Comparison of ENCODE assay signal across 14 cellular contexts in genomic region chr13:24313449-24313848, GRCh38. TPM values are rescaled to one million over a fixed set of nuclear protein-coding genes. Genes with fewer than 3 reads are reported as not detected.
DNase-seq lines count a peak whose midpoint lies in the region; ATAC-seq and TF ChIP-seq lines count a peak whose summit lies in the region.
"Had no signal": no experiment of that assay in that cellular context is flagged by ENCODE, and none has a peak within 500 bp of the region (broad histone marks: within the 10 kb centered on the region; RNA-seq: fewer than 3 reads in every experiment).

No MANE protein-coding gene starts in this region.

- H3K4me1 Mint-ChIP-seq in HFFc6 (ENCODE audit: low read depth): no peaks in the 10 kb centered on the region
- H3K4me1 Mint-ChIP-seq in stimulated activated memory B cell treated with anti-CD40 and anti-IgM and Interleukin-4, amounts not matched to agents 10 μg/mL and 1 μg/mL and 100 μg/mL, for 72 hours: no peaks in the 10 kb centered on the region
- peaks cover 0 to 3% (median 0%) of the 10 kb centered on the region in 4 donors for H3K4me1 Mint-ChIP-seq in CD4-positive, alpha-beta memory T cell

- 60% methylated on average over 5 of the region's 5 CpGs for WGBS in liver

- H3K4me3 ChIP-seq in brain microvascular endothelial cell (ENCODE audit: low read depth, low read length): no peak overlapping the region
- H3K4me3 ChIP-seq in liver (ENCODE audit: low read depth in 1 of 3, low read length in 3 of 3): no peak overlapping the region
- H3K4me3 ChIP-seq in CD4-positive, alpha-beta memory T cell (ENCODE audit: low read length in 2 of 2): no peak overlapping the region

- CTCF ChIA-PET in CD4-positive, alpha-beta memory T cell (lab: Charles Lee; ENCODE audit: partially characterized antibody): interaction anchor here (0.6 to 2.2 kb wide), 2 partner anchors 85 to 856 kb away, joined by 3 to 4 read pairs; no protein-coding TSS in a partner anchor

- no peak for ATAC-seq in stimulated activated memory B cell treated with anti-CD40 and anti-IgM and Interleukin-4, amounts not matched to agents 10 μg/mL and 1 μg/mL and 100 μg/mL, for 72 hours
- ATAC-seq in HG02938 (IDR thresholded peaks at IDR 0.05; ENCODE audit: unreplicated experiment): no peak
- ATAC-seq: left cardiac atrium had no signal

- H3K27ac ChIP-seq in brain microvascular endothelial cell: no peak overlapping the region
- no peak overlapping the region for H3K27ac ChIP-seq in liver (ENCODE audit: low read depth in 1 of 2, low read length in 2 of 2)
- no peak overlapping the region for H3K27ac ChIP-seq in CD4-positive, alpha-beta memory T cell (ENCODE audit: low read depth, low read length)
- H3K27ac ChIP-seq: epithelial cell of prostate had no signal

- peaks cover 16% of the 10 kb centered on the region for H3K27me3 Mint-ChIP-seq in HFFc6 (ENCODE audit: insufficient read depth)
- H3K27me3 Mint-ChIP-seq in stimulated activated memory B cell treated with anti-CD40 and anti-IgM and Interleukin-4, amounts not matched to agents 10 μg/mL and 1 μg/mL and 100 μg/mL, for 72 hours: peaks cover 9% of the 10 kb centered on the region
- no peaks in the 10 kb centered on the region for H3K27me3 Mint-ChIP-seq in CD4-positive, alpha-beta memory T cell

- in situ Hi-C loops in brain microvascular endothelial cell (cut with HindIII; ENCODE audit: low pct_ligation_motif_present, low sequenced_read_pairs): no loop called here

- peak; percentile 43 for TF ChIP-seq CTCF in AG09319 (IDR thresholded peaks at IDR 0.05; ENCODE audit: low read depth, low read length)
- peak; percentile 68 for TF ChIP-seq CTCF in HFFc6 (IDR thresholded peaks at IDR 0.05)
- TF ChIP-seq CTCF in brain microvascular endothelial cell (IDR thresholded peaks at IDR 0.05; ENCODE audit: low read depth, low read length, missing control alignments): peak; percentile 29
- TF ChIP-seq CTCF in liver (IDR thresholded peaks at IDR 0.05; ENCODE audit: low read depth, low read length, missing input control): peak; percentile 27

- H3K4me3 Mint-ChIP-seq in HFFc6: no peak overlapping the region
- no peak overlapping the region for H3K4me3 Mint-ChIP-seq in stimulated activated memory B cell treated with anti-CD40 and anti-IgM and Interleukin-4, amounts not matched to agents 10 μg/mL and 1 μg/mL and 100 μg/mL, for 72 hours
- no peak overlapping the region for H3K4me3 Mint-ChIP-seq in CD4-positive, alpha-beta memory T cell
- H3K4me3 Mint-ChIP-seq: activated naive CD8-positive, alpha-beta T cell treated with anti-CD3 and anti-CD28 coated beads, Interleukin-2, amount 10 ng/mL, durations not matched to agents 7 days and 5 days had no signal

- H3K9ac ChIP-seq in liver (ENCODE audit: low read depth in 1 of 2, low read length in 2 of 2): no peak overlapping the region

- peak; percentile 62 to 64 for TF ChIP-seq RAD21 in liver (IDR thresholded peaks at IDR 0.05)

- DNase-seq in AG09319 (ENCODE audit: extremely low read depth, low read depth): no peak
- DNase-seq in HFFc6: peak; percentile 25
- DNase-seq in brain microvascular endothelial cell: peak; percentile 8
- DNase-seq in CD4-positive, alpha-beta memory T cell: no peak
- DNase-seq in iPS-NIHi7 (ENCODE audit: extremely low spot score): no peak
- DNase-seq: activated CD4-positive, alpha-beta T cell treated with anti-CD3 and anti-CD28 coated beads, Interleukin-2, amount 50 U/mL, for 1 hour; activated naive CD8-positive, alpha-beta T cell treated with anti-CD3 and anti-CD28 coated beads, Interleukin-2, amount 10 ng/mL, durations not matched to agents 7 days and 5 days; Calu3; left cardiac atrium; NCI-H226 had no signal

- no peaks in the 10 kb centered on the region for H3K9me3 Mint-ChIP-seq in HFFc6
- no peaks in the 10 kb centered on the region for H3K9me3 Mint-ChIP-seq in stimulated activated memory B cell treated with anti-CD40 and anti-IgM and Interleukin-4, amounts not matched to agents 10 μg/mL and 1 μg/mL and 100 μg/mL, for 72 hours
- peaks cover 0 to 2% (median 0%) of the 10 kb centered on the region in 8 donors for H3K9me3 Mint-ChIP-seq in CD4-positive, alpha-beta memory T cell
- H3K9me3 Mint-ChIP-seq: activated naive CD8-positive, alpha-beta T cell treated with anti-CD3 and anti-CD28 coated beads, Interleukin-2, amount 10 ng/mL, durations not matched to agents 7 days and 5 days had no signal

- no peaks in the 10 kb centered on the region for H3K36me3 Mint-ChIP-seq in HFFc6 (ENCODE audit: low read depth)
- H3K36me3 Mint-ChIP-seq in stimulated activated memory B cell treated with anti-CD40 and anti-IgM and Interleukin-4, amounts not matched to agents 10 μg/mL and 1 μg/mL and 100 μg/mL, for 72 hours: no peaks in the 10 kb centered on the region
- H3K36me3 Mint-ChIP-seq in CD4-positive, alpha-beta memory T cell: no peaks in the 10 kb centered on the region
- H3K36me3 Mint-ChIP-seq: activated naive CD8-positive, alpha-beta T cell treated with anti-CD3 and anti-CD28 coated beads, Interleukin-2, amount 10 ng/mL, durations not matched to agents 7 days and 5 days had no signal

- no peak overlapping the region for H3K27ac Mint-ChIP-seq in HFFc6
- H3K27ac Mint-ChIP-seq in stimulated activated memory B cell treated with anti-CD40 and anti-IgM and Interleukin-4, amounts not matched to agents 10 μg/mL and 1 μg/mL and 100 μg/mL, for 72 hours: no peak overlapping the region
- H3K27ac Mint-ChIP-seq in CD4-positive, alpha-beta memory T cell: no peak overlapping the region
- H3K27ac Mint-ChIP-seq: activated naive CD8-positive, alpha-beta T cell treated with anti-CD3 and anti-CD28 coated beads, Interleukin-2, amount 10 ng/mL, durations not matched to agents 7 days and 5 days had no signal

- POLR2A ChIA-PET in CD4-positive, alpha-beta memory T cell (lab: Charles Lee; ENCODE audit: partially characterized antibody): no interaction called here

- intact Hi-C loops in CD4-positive, alpha-beta memory T cell (cut with micrococcal nuclease): no loop called here

- no peaks in the 10 kb centered on the region for H3K27me3 ChIP-seq in brain microvascular endothelial cell (replicated peaks)
- H3K27me3 ChIP-seq in liver (ENCODE audit: control insufficient read depth in 4 of 4, insufficient read depth in 4 of 4, low read length in 3 of 4): no peaks in the 10 kb centered on the region
- no peaks in the 10 kb centered on the region for H3K27me3 ChIP-seq in CD4-positive, alpha-beta memory T cell (ENCODE audit: insufficient read depth, low read length)

- no peaks in the 10 kb centered on the region for H3K4me1 ChIP-seq in liver (ENCODE audit: control insufficient read depth in 4 of 4, insufficient read depth in 4 of 4, low read length in 3 of 4)
- no peaks in the 10 kb centered on the region for H3K4me1 ChIP-seq in CD4-positive, alpha-beta memory T cell (ENCODE audit: insufficient read depth, low read length)

- H3K36me3 ChIP-seq in brain microvascular endothelial cell (replicated peaks): no peaks in the 10 kb centered on the region
- H3K36me3 ChIP-seq in liver (ENCODE audit: control insufficient read depth in 4 of 4, insufficient read depth in 3 of 4, low read depth in 1 of 4, low read length in 3 of 4): no peaks in the 10 kb centered on the region
- H3K36me3 ChIP-seq in CD4-positive, alpha-beta memory T cell (ENCODE audit: insufficient read depth, low read length): no peaks in the 10 kb centered on the region

- no peaks in the 10 kb centered on the region for H3K9me3 ChIP-seq in liver (ENCODE audit: control insufficient read depth in 4 of 4, low read length in 3 of 4)
- no peaks in the 10 kb centered on the region for H3K9me3 ChIP-seq in CD4-positive, alpha-beta memory T cell (ENCODE audit: control insufficient read depth in 1 of 2, low read length in 2 of 2)

TF ChIP-seq in liver, 16 proteins besides CTCF, POLR2A, EP300 and RAD21 (continues in another document):
- no peak for TF ChIP-seq FOXA2 (IDR thresholded peaks at IDR 0.05)
- no peak for TF ChIP-seq JUND (IDR thresholded peaks at IDR 0.05)
- no peak for TF ChIP-seq NR2F2 (IDR thresholded peaks at IDR 0.05)
- TF ChIP-seq TAF1 (conservative IDR thresholded peaks at IDR 0.05): no peak
- no peak for TF ChIP-seq REST (IDR thresholded peaks at IDR 0.05)

RNA-seq across cellular contexts. Expression of gene C1QTNF9, which starts 4.1 kb away (rescaled TPM):
- total RNA-seq in HFFc6 (2021; fragmentation: NEBNext Ultra II Directional; extraction: Animal tissue kit (Norgen Biotek cat#: 25700)): not detected
- total RNA-seq in liver: under 1 TPM in 1 of 2 donors, not detected in 1; 0.25 TPM
- polyA plus RNA-seq in liver: under 1 TPM; 0.10 to 0.19 TPM
- total RNA-seq in CD4-positive, alpha-beta memory T cell: not detected
- not detected for polyA plus RNA-seq in CD4-positive, alpha-beta memory T cell
- total RNA-seq: activated naive CD8-positive, alpha-beta T cell treated with anti-CD3 and anti-CD28 coated beads, Interleukin-2, amount 10 ng/mL, durations not matched to agents 7 days and 5 days; Calu3 had no signal

Comparison
In these comparisons a context has a peak if more than half of its experiments do, and no peak if none do; other contexts are left out.
1. DNase-seq: peak in HFFc6 (single experiment) and brain microvascular endothelial cell (single experiment); none in AG09319 (single experiment), CD4-positive, alpha-beta memory T cell (0 of 5) and iPS-NIHi7 (single experiment).
2. Peak in every context shown above with its lines, with median percentiles within 50 percentile points of each other: CTCF ChIP-seq.